Comparison of ENCODE assay signal across 2 cellular contexts in the genomic region with DNA sequence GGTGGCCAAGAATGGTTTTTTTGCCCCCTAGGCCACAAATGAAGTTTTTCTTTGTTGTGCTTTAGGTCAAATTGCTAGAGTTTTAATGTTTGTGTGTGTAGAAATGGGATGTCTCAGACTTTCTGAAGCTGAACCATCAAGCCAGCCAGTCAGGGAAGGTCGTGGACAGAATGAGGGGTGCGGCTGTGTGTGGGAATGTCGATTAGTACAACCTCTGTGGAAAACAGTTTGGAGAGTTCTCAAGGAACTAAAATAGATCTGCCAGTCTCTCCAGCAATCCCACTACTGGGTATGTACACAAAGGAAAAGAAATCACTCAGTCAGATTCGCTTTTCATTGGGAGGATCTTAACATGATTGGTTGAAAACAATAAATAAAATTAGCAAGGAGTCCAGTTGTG.
TF ChIP-seq lines count a peak whose summit lies in the region.

No MANE protein-coding gene starts in this region.

TF ChIP-seq in liver, 16 proteins besides CTCF, POLR2A, EP300 and RAD21:
- TF ChIP-seq JUND (IDR thresholded peaks at IDR 0.05): no peak
- TF ChIP-seq REST (IDR thresholded peaks at IDR 0.05): no peak
- TF ChIP-seq EGR1 (IDR thresholded peaks at IDR 0.05; ENCODE audit: low read depth in 2 of 2): no peak
- TF ChIP-seq NR2F2 (IDR thresholded peaks at IDR 0.05): no peak
- TF ChIP-seq YY1 (IDR thresholded peaks at IDR 0.05): no peak
- no peak for TF ChIP-seq HNF4A (conservative IDR thresholded peaks at IDR 0.05)
- TF ChIP-seq FOXA1 (IDR thresholded peaks at IDR 0.05): no peak
- no peak for TF ChIP-seq RXRA (IDR thresholded peaks at IDR 0.05)
- no peak for TF ChIP-seq SP1 (IDR thresholded peaks at IDR 0.05)
- no peak for TF ChIP-seq GABPA (IDR thresholded peaks at IDR 0.05 in 1 of 2, conservative IDR thresholded peaks at IDR 0.05 in 1 of 2)
- no peak for TF ChIP-seq TAF1 (conservative IDR thresholded peaks at IDR 0.05)
- TF ChIP-seq, protein P1, sequence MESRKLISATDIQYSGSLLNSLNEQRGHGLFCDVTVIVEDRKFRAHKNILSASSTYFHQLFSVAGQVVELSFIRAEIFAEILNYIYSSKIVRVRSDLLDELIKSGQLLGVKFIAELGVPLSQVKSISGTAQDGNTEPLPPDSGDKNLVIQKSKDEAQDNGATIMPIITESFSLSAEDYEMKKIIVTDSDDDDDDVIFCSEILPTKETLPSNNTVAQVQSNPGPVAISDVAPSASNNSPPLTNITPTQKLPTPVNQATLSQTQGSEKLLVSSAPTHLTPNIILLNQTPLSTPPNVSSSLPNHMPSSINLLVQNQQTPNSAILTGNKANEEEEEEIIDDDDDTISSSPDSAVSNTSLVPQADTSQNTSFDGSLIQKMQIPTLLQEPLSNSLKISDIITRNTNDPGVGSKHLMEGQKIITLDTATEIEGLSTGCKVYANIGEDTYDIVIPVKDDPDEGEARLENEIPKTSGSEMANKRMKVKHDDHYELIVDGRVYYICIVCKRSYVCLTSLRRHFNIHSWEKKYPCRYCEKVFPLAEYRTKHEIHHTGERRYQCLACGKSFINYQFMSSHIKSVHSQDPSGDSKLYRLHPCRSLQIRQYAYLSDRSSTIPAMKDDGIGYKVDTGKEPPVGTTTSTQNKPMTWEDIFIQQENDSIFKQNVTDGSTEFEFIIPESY (IDR thresholded peaks at IDR 0.05): no peak
TF ChIP-seq in liver: peak in this region for 0.

TF ChIP-seq in HepG2, 621 proteins besides CTCF, POLR2A, EP300 and RAD21:
- TF ChIP-seq MATR3 (CRISPR knock-in tag; IDR thresholded peaks at IDR 0.05): no peak
- no peak for TF ChIP-seq ZBTB43 (CRISPR knock-in tag; conservative IDR thresholded peaks at IDR 0.05)
- TF ChIP-seq SP1 (IDR thresholded peaks at IDR 0.05): no peak
- TF ChIP-seq SP1 (CRISPR knock-in tag; IDR thresholded peaks at IDR 0.05): no peak
- TF ChIP-seq ZNF292 (CRISPR knock-in tag; IDR thresholded peaks at IDR 0.05; ENCODE audit: borderline replicate concordance, low read depth): no peak
- TF ChIP-seq ZBTB1 (CRISPR knock-in tag; IDR thresholded peaks at IDR 0.05; ENCODE audit: borderline replicate concordance): no peak
- no peak for TF ChIP-seq JUND (CRISPR knock-in tag; IDR thresholded peaks at IDR 0.05)
- no peak for TF ChIP-seq ZNF572 (CRISPR knock-in tag; IDR thresholded peaks at IDR 0.05)
- TF ChIP-seq MED1 (CRISPR knock-in tag; IDR thresholded peaks at IDR 0.05): no peak
- no peak for TF ChIP-seq ZNF761 (CRISPR knock-in tag; conservative IDR thresholded peaks at IDR 0.05)
- no peak for TF ChIP-seq HOXA3 (CRISPR knock-in tag; IDR thresholded peaks at IDR 0.05)
- no peak for TF ChIP-seq RFXANK (CRISPR knock-in tag; IDR thresholded peaks at IDR 0.05)
- no peak for TF ChIP-seq MTA3 (CRISPR knock-in tag; IDR thresholded peaks at IDR 0.05)
- no peak for TF ChIP-seq TOPORS (CRISPR knock-in tag; IDR thresholded peaks at IDR 0.05)
- TF ChIP-seq TBX2 (CRISPR knock-in tag; IDR thresholded peaks at IDR 0.05; ENCODE audit: borderline replicate concordance): no peak
TF ChIP-seq in HepG2: peak in this region for 0.
